In genomic region chr3:50289130-50289529, GRCh38 we compare ENCODE assay signal across 21 cellular contexts. TPM values are rescaled to one million over a fixed set of nuclear protein-coding genes. Genes with fewer than 3 reads are reported as not detected.
DNase-seq lines count a peak whose midpoint lies in the region; ATAC-seq and TF ChIP-seq lines count a peak whose summit lies in the region.
"Had no signal": no experiment of that assay in that cellular context is flagged by ENCODE, and none has a peak within 500 bp of the region (broad histone marks: within the 10 kb centered on the region; RNA-seq: fewer than 3 reads in every experiment).

No MANE protein-coding gene starts in this region.

- peak overlapping the region; percentile 30 for H3K4me3 Mint-ChIP-seq in activated CD4-positive, alpha-beta T cell treated with anti-CD3 and anti-CD28 coated beads for 36 hours
- H3K4me3 Mint-ChIP-seq in activated naive CD8-positive, alpha-beta T cell = peak overlapping the region; percentile 98
- H3K4me3 Mint-ChIP-seq in activated naive CD8-positive, alpha-beta T cell treated with anti-CD3 and anti-CD28 coated beads for 36 hours = no peak overlapping the region
- peak overlapping the region; percentile 39 for H3K4me3 Mint-ChIP-seq in activated T-helper 2 cell treated with anti-CD3 and anti-CD28 coated beads, Interferon-gamma antibody, Interleukin-2, Interleukin-4, amounts not matched to agents 10 μg/mL and 5 μg/mL and 100 μg/mL, durations not matched to agents 14 hours and 24 hours and 36 hours (ENCODE audit: low read depth)
- no peak overlapping the region for H3K4me3 Mint-ChIP-seq in immature natural killer cell
- H3K4me3 Mint-ChIP-seq: HFFc6 had no signal

- TF ChIP-seq CTCF in sigmoid colon (IDR thresholded peaks at IDR 0.05) (no peak), WERI-Rb-1 (IDR thresholded peaks at IDR 0.05; ENCODE audit: low read depth, low read length) (no peak)

- H3K27me3 Mint-ChIP-seq in activated CD4-positive, alpha-beta T cell treated with anti-CD3 and anti-CD28 coated beads for 36 hours = no peaks in the 10 kb centered on the region
- H3K27me3 Mint-ChIP-seq in activated naive CD8-positive, alpha-beta T cell = no peaks in the 10 kb centered on the region
- H3K27me3 Mint-ChIP-seq in activated naive CD8-positive, alpha-beta T cell treated with anti-CD3 and anti-CD28 coated beads for 36 hours = no peaks in the 10 kb centered on the region
- H3K27me3 Mint-ChIP-seq in activated T-helper 2 cell treated with anti-CD3 and anti-CD28 coated beads, Interferon-gamma antibody, Interleukin-2, Interleukin-4, amounts not matched to agents 10 μg/mL and 5 μg/mL and 100 μg/mL, durations not matched to agents 14 hours and 24 hours and 36 hours (ENCODE audit: low read depth) = no peaks in the 10 kb centered on the region
- H3K27me3 Mint-ChIP-seq in immature natural killer cell (ENCODE audit: low read depth in 3 of 3) = peaks cover 0 to 7% (median 3%) of the 10 kb centered on the region in 3 donors

- H3K9me3 ChIP-seq in sigmoid colon (no peaks in the 10 kb centered on the region), WERI-Rb-1 (ENCODE audit: severe bottlenecking) (no peaks in the 10 kb centered on the region)

- POLR2A ChIA-PET in activated CD4-positive, alpha-beta T cell treated with anti-CD3 and anti-CD28 coated beads for 36 hours (lab: Charles Lee) = no interaction called here

- peaks cover 15 to 44% (median 29%) of the 10 kb centered on the region in 4 donors for H3K36me3 ChIP-seq in sigmoid colon
- peaks cover 36% of the 10 kb centered on the region for H3K36me3 ChIP-seq in WERI-Rb-1

- intact Hi-C loops in activated CD4-positive, alpha-beta T cell treated with anti-CD3 and anti-CD28 coated beads for 36 hours (cut with DNase I, micrococcal nuclease) = no loop called here
- intact Hi-C loops in activated T-helper 2 cell treated with anti-CD3 and anti-CD28 coated beads, Interferon-gamma antibody, Interleukin-2, Interleukin-4, amounts not matched to agents 10 μg/mL and 5 μg/mL and 100 μg/mL, durations not matched to agents 14 hours and 24 hours and 36 hours (cut with micrococcal nuclease) = no loop called here
- intact Hi-C loops in sigmoid colon (cut with DNase I) = no loop called here

- no peak for TF ChIP-seq EP300 in sigmoid colon (IDR thresholded peaks at IDR 0.05)

- peaks cover 0 to 31% (median 26%) of the 10 kb centered on the region in 4 donors for H3K4me1 ChIP-seq in sigmoid colon

- H3K27ac Mint-ChIP-seq in activated CD4-positive, alpha-beta T cell treated with anti-CD3 and anti-CD28 coated beads for 36 hours = no peak overlapping the region
- H3K27ac Mint-ChIP-seq in activated naive CD8-positive, alpha-beta T cell = no peak overlapping the region
- no peak overlapping the region for H3K27ac Mint-ChIP-seq in activated naive CD8-positive, alpha-beta T cell treated with anti-CD3 and anti-CD28 coated beads for 36 hours
- no peak overlapping the region for H3K27ac Mint-ChIP-seq in activated T-helper 2 cell treated with anti-CD3 and anti-CD28 coated beads, Interferon-gamma antibody, Interleukin-2, Interleukin-4, amounts not matched to agents 10 μg/mL and 5 μg/mL and 100 μg/mL, durations not matched to agents 14 hours and 24 hours and 36 hours
- no peak overlapping the region for H3K27ac Mint-ChIP-seq in immature natural killer cell
- H3K27ac Mint-ChIP-seq: HFFc6 had no signal

- no peaks in the 10 kb centered on the region for H3K9me3 Mint-ChIP-seq in activated CD4-positive, alpha-beta T cell treated with anti-CD3 and anti-CD28 coated beads for 36 hours (ENCODE audit: low read depth)
- H3K9me3 Mint-ChIP-seq in activated naive CD8-positive, alpha-beta T cell (ENCODE audit: low read depth) = no peaks in the 10 kb centered on the region
- no peaks in the 10 kb centered on the region for H3K9me3 Mint-ChIP-seq in activated naive CD8-positive, alpha-beta T cell treated with anti-CD3 and anti-CD28 coated beads for 36 hours
- no peaks in the 10 kb centered on the region for H3K9me3 Mint-ChIP-seq in activated T-helper 2 cell treated with anti-CD3 and anti-CD28 coated beads, Interferon-gamma antibody, Interleukin-2, Interleukin-4, amounts not matched to agents 10 μg/mL and 5 μg/mL and 100 μg/mL, durations not matched to agents 14 hours and 24 hours and 36 hours
- H3K9me3 Mint-ChIP-seq in immature natural killer cell = no peaks in the 10 kb centered on the region
- H3K9me3 Mint-ChIP-seq: HFFc6 had no signal

- no peak overlapping the region for H3K4me3 ChIP-seq in sigmoid colon
- H3K4me3 ChIP-seq in WERI-Rb-1 (ENCODE audit: low read depth, low read length) = no peak overlapping the region

- H3K36me3 Mint-ChIP-seq in activated CD4-positive, alpha-beta T cell treated with anti-CD3 and anti-CD28 coated beads for 36 hours (ENCODE audit: low read depth) = peaks cover 41% of the 10 kb centered on the region
- peaks cover 5% of the 10 kb centered on the region for H3K36me3 Mint-ChIP-seq in activated naive CD8-positive, alpha-beta T cell
- peaks cover 22% of the 10 kb centered on the region for H3K36me3 Mint-ChIP-seq in activated naive CD8-positive, alpha-beta T cell treated with anti-CD3 and anti-CD28 coated beads for 36 hours
- H3K36me3 Mint-ChIP-seq in activated T-helper 2 cell treated with anti-CD3 and anti-CD28 coated beads, Interferon-gamma antibody, Interleukin-2, Interleukin-4, amounts not matched to agents 10 μg/mL and 5 μg/mL and 100 μg/mL, durations not matched to agents 14 hours and 24 hours and 36 hours (ENCODE audit: low read depth) = peaks cover 48% of the 10 kb centered on the region
- peaks cover 0 to 15% (median 0%) of the 10 kb centered on the region in 3 donors for H3K36me3 Mint-ChIP-seq in immature natural killer cell

- H3K27ac ChIP-seq in sigmoid colon (no peak overlapping the region), WERI-Rb-1 (no peak overlapping the region)
- H3K27ac ChIP-seq: 22Rv1 had no signal

- no peak for DNase-seq in activated CD4-positive, alpha-beta T cell treated with anti-CD3 and anti-CD28 coated beads for 36 hours
- DNase-seq in activated CD4-positive, alpha-beta T cell treated with anti-CD3 and anti-CD28 coated beads, Interleukin-2, amount 50 U/mL, for 4 hours = no peak
- DNase-seq in activated naive CD8-positive, alpha-beta T cell treated with anti-CD3 and anti-CD28 coated beads for 36 hours = no peak
- DNase-seq in activated T-helper 2 cell treated with anti-CD3 and anti-CD28 coated beads, Interferon-gamma antibody, Interleukin-2, Interleukin-4, amounts not matched to agents 10 μg/mL and 5 μg/mL and 100 μg/mL, durations not matched to agents 14 hours and 24 hours and 36 hours (ENCODE audit: low spot score) = no peak
- DNase-seq in sigmoid colon (peak; percentile 63), immature natural killer cell (no peak), WERI-Rb-1 (no peak)
- DNase-seq: AML-193, COR-L47, H7, HFFc6, KBM-7, MV-4-11, NCI-H1694 treated with DMSO at 0.1 percent for 48 hours, NCI-H748 treated with DMSO at 0.1 percent for 48 hours, SHP77 had no signal

- 97% methylated on average over 6 of the region's 6 CpGs for WGBS in sigmoid colon, 2 donors

- no peak for TF ChIP-seq POLR2A in sigmoid colon (IDR thresholded peaks at IDR 0.05)

- no peak for ATAC-seq in activated CD4-positive, alpha-beta T cell treated with anti-CD3 and anti-CD28 coated beads for 36 hours
- ATAC-seq: HepG2 had no signal

- H3K27me3 ChIP-seq in sigmoid colon (no peaks in the 10 kb centered on the region), WERI-Rb-1 (ENCODE audit: insufficient read depth, low read depth, severe bottlenecking) (no peaks in the 10 kb centered on the region)

- H3K4me1 Mint-ChIP-seq in activated CD4-positive, alpha-beta T cell treated with anti-CD3 and anti-CD28 coated beads for 36 hours = peaks cover 16% of the 10 kb centered on the region
- peaks cover 16% of the 10 kb centered on the region for H3K4me1 Mint-ChIP-seq in activated naive CD8-positive, alpha-beta T cell (ENCODE audit: low read depth)
- peaks cover 8% of the 10 kb centered on the region for H3K4me1 Mint-ChIP-seq in activated naive CD8-positive, alpha-beta T cell treated with anti-CD3 and anti-CD28 coated beads for 36 hours
- peaks cover 9% of the 10 kb centered on the region for H3K4me1 Mint-ChIP-seq in activated T-helper 2 cell treated with anti-CD3 and anti-CD28 coated beads, Interferon-gamma antibody, Interleukin-2, Interleukin-4, amounts not matched to agents 10 μg/mL and 5 μg/mL and 100 μg/mL, durations not matched to agents 14 hours and 24 hours and 36 hours (ENCODE audit: low read depth)
- H3K4me1 Mint-ChIP-seq in immature natural killer cell = peaks cover 16 to 19% of the 10 kb centered on the region in 2 donors

- CTCF ChIA-PET in activated CD4-positive, alpha-beta T cell treated with anti-CD3 and anti-CD28 coated beads for 36 hours (lab: Charles Lee) = interaction anchor here (0.8 kb wide), 1 partner anchor 43 kb away, joined by 3 read pairs; no protein-coding TSS in a partner anchor

RNA-seq across cellular contexts. Expression of gene IFRD2, which starts 3.1 kb away (rescaled TPM):
- 100 to 1,000 TPM; 100 to 125 TPM for total RNA-seq in activated CD4-positive, alpha-beta T cell treated with anti-CD3 and anti-CD28 coated beads for 36 hours
- 100 to 1,000 TPM; 177 to 182 TPM for total RNA-seq in activated naive CD8-positive, alpha-beta T cell treated with anti-CD3 and anti-CD28 coated beads for 36 hours
- 154 and 164 TPM in 2 replicates for total RNA-seq in activated T-helper 2 cell treated with anti-CD3 and anti-CD28 coated beads, Interferon-gamma antibody, Interleukin-2, Interleukin-4, amounts not matched to agents 10 μg/mL and 5 μg/mL and 100 μg/mL, durations not matched to agents 14 hours and 24 hours and 36 hours
- total RNA-seq in sigmoid colon = 10 to 100 TPM; 46.7 to 59.1 (median 52.7) TPM
- polyA plus RNA-seq in sigmoid colon (10 to 100 TPM; 24.5 to 73.1 (median 31.2) TPM), immature natural killer cell (10 to 100 TPM; 38.0 to 54.3 (median 51.3) TPM)

RNA-seq across cellular contexts. Expression of gene HYAL3, which starts 10.1 kb away (rescaled TPM):
- total RNA-seq in activated CD4-positive, alpha-beta T cell treated with anti-CD3 and anti-CD28 coated beads for 36 hours = 1 to 10 TPM; 4.5 to 5.4 TPM
- total RNA-seq in activated naive CD8-positive, alpha-beta T cell treated with anti-CD3 and anti-CD28 coated beads for 36 hours = 1 to 10 TPM; 6.0 to 6.8 TPM
- total RNA-seq in activated T-helper 2 cell treated with anti-CD3 and anti-CD28 coated beads, Interferon-gamma antibody, Interleukin-2, Interleukin-4, amounts not matched to agents 10 μg/mL and 5 μg/mL and 100 μg/mL, durations not matched to agents 14 hours and 24 hours and 36 hours = 10.8 TPM in 2 replicates
- 1 to 10 TPM; 2.1 to 8.3 (median 3.4) TPM for total RNA-seq in sigmoid colon
- 1 to 10 TPM in 2 of 3 donors, under 1 TPM in 1; 0.60 to 4.4 (median 2.8) TPM for polyA plus RNA-seq in sigmoid colon
- 1 to 10 TPM; 1.5 to 2.4 (median 2.2) TPM for polyA plus RNA-seq in immature natural killer cell

RNA-seq across cellular contexts. Expression of gene NAA80, which starts 10.1 kb away (rescaled TPM):
- 10 to 100 TPM; 17.6 to 18.7 TPM for total RNA-seq in activated CD4-positive, alpha-beta T cell treated with anti-CD3 and anti-CD28 coated beads for 36 hours
- total RNA-seq in activated naive CD8-positive, alpha-beta T cell treated with anti-CD3 and anti-CD28 coated beads for 36 hours = 10 to 100 TPM; 16.3 to 16.7 TPM
- 24.9 and 25.0 TPM in 2 replicates for total RNA-seq in activated T-helper 2 cell treated with anti-CD3 and anti-CD28 coated beads, Interferon-gamma antibody, Interleukin-2, Interleukin-4, amounts not matched to agents 10 μg/mL and 5 μg/mL and 100 μg/mL, durations not matched to agents 14 hours and 24 hours and 36 hours
- 1 to 10 TPM; 3.6 to 9.4 (median 7.6) TPM for total RNA-seq in sigmoid colon
- 1 to 10 TPM; 3.5 to 9.5 (median 4.2) TPM for polyA plus RNA-seq in sigmoid colon
- 10 to 100 TPM in 2 of 3 donors, 1 to 10 TPM in 1; 4.7 to 13.4 (median 10.5) TPM for polyA plus RNA-seq in immature natural killer cell

RNA-seq across cellular contexts. Expression of gene LSMEM2, which starts 10.2 kb away (rescaled TPM):
- total RNA-seq in activated CD4-positive, alpha-beta T cell treated with anti-CD3 and anti-CD28 coated beads for 36 hours = not detected
- total RNA-seq in activated naive CD8-positive, alpha-beta T cell treated with anti-CD3 and anti-CD28 coated beads for 36 hours = not detected
- total RNA-seq in activated T-helper 2 cell treated with anti-CD3 and anti-CD28 coated beads, Interferon-gamma antibody, Interleukin-2, Interleukin-4, amounts not matched to agents 10 μg/mL and 5 μg/mL and 100 μg/mL, durations not matched to agents 14 hours and 24 hours and 36 hours = not detected in 2 replicates
- not detected for total RNA-seq in sigmoid colon
- polyA plus RNA-seq in sigmoid colon (under 1 TPM in 2 of 3 donors, not detected in 1; 0.13 to 0.46 TPM), immature natural killer cell (not detected)
- total RNA-seq: NCI-H460, OCI-LY7 had no signal

RNA-seq across cellular contexts. Expression of gene HYAL1, which starts 14.2 kb away (rescaled TPM):
- under 1 TPM in 1 of 2 experiments, not detected in 1; 0.37 TPM for total RNA-seq in activated CD4-positive, alpha-beta T cell treated with anti-CD3 and anti-CD28 coated beads for 36 hours
- under 1 TPM in 1 of 2 experiments, not detected in 1; 0.35 TPM for total RNA-seq in activated naive CD8-positive, alpha-beta T cell treated with anti-CD3 and anti-CD28 coated beads for 36 hours
- 0.23 and 0.59 TPM in 2 replicates for total RNA-seq in activated T-helper 2 cell treated with anti-CD3 and anti-CD28 coated beads, Interferon-gamma antibody, Interleukin-2, Interleukin-4, amounts not matched to agents 10 μg/mL and 5 μg/mL and 100 μg/mL, durations not matched to agents 14 hours and 24 hours and 36 hours
- 1 to 10 TPM; 3.5 to 7.2 (median 4.2) TPM for total RNA-seq in sigmoid colon
- polyA plus RNA-seq in sigmoid colon = 10 to 100 TPM in 1 of 3 donors, 1 to 10 TPM in 2; 2.4 to 15.1 (median 9.5) TPM
- under 1 TPM in 2 of 3 donors, not detected in 1; 0.18 to 0.57 TPM for polyA plus RNA-seq in immature natural killer cell

Comparison
In these comparisons a context has a peak if more than half of its experiments do, and no peak if none do; other contexts are left out.
1. H3K4me3 Mint-ChIP-seq: peak in activated CD4-positive, alpha-beta T cell treated with anti-CD3 and anti-CD28 coated beads for 36 hours (single experiment), activated naive CD8-positive, alpha-beta T cell (single experiment) and activated T-helper 2 cell treated with anti-CD3 and anti-CD28 coated beads, Interferon-gamma antibody, Interleukin-2, Interleukin-4, amounts not matched to agents 10 μg/mL and 5 μg/mL and 100 μg/mL, durations not matched to agents 14 hours and 24 hours and 36 hours (single experiment); none in activated naive CD8-positive, alpha-beta T cell treated with anti-CD3 and anti-CD28 coated beads for 36 hours (single experiment) and immature natural killer cell (0 of 5).